15 cellular contexts compared by ENCODE assay signal in the genomic region with DNA sequence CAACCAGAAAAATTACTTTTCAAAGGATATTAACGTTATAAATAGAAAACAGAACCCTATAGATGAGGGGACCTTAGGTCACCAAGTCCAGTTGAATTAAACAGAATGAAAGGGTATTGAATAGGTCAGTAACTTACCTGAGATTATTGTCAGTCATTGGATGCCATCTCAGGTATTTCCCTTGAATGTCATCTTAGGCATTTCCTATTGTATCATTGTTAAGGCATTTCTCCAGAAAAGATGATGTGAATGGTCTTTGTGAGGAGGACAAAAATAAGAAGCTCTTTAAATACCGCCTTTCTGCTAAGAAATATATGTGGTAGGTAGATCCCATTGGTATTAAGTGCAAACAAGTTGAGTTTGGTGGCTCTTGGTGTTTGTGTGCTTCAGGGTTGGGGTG.
"Had no signal": no experiment of that assay in that cellular context is flagged by ENCODE, and none has a peak within 500 bp of the region (broad histone marks: within the 10 kb centered on the region; RNA-seq: fewer than 3 reads in every experiment).

No MANE protein-coding gene starts in this region.

- H3K27me3 ChIP-seq: foreskin keratinocyte, left lung, ovary, thyroid gland, vagina had no signal

- H3K9me3 ChIP-seq: left lung, ovary, thyroid gland, vagina had no signal

- ATAC-seq: foreskin keratinocyte, left lung had no signal

- H3K4me3 ChIP-seq: left lung, ovary, thyroid gland, vagina had no signal

- DNase-seq: activated CD4-positive, alpha-beta T cell treated with anti-CD3 and anti-CD28 coated beads for 4 hours; activated naive CD4-positive, alpha-beta T cell treated with Interleukin-2 at 50 U/mL for 16 hours; amygdala; foreskin keratinocyte; head of caudate nucleus; islet precursor cell; left lung; ovary; stimulated activated CD4-positive, alpha-beta T cell treated with anti-CD3 and anti-CD28 coated beads, Interleukin-15, amount 100 ng/mL, for 24 hours; stimulated activated CD4-positive, alpha-beta T cell treated with anti-CD3 and anti-CD28 coated beads, Interleukin-4, amount 100 ng/mL, for 24 hours; T1000; thyroid gland had no signal

- H3K27ac ChIP-seq: foreskin keratinocyte, left lung, ovary, thyroid gland, vagina, VCaP had no signal

- H3K36me3 ChIP-seq: ovary had no signal

- H3K4me3 Mint-ChIP-seq: neural crest cell had no signal

- H3K4me1 Mint-ChIP-seq: neural crest cell had no signal

- H3K4me1 ChIP-seq: foreskin keratinocyte, vagina had no signal
